Comparison of ENCODE assay signal across 1 cellular context in the genomic region with DNA sequence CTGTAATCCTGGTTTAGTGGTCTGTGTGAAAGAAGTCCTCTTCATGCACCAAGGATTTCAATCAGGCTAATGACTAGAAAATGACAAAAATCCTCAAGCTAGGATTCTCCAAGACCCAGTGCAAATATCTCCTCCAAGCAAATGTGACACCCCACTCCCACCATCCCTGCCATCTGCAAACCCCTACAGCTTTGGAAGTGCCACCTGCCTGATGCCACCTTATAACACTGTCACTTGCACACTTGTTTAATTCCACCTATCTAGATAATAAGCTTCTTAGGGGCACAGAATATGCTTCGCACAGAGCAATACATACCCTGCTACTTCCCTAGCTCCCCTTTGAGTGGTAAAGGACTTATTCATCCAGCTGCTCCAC.
TF ChIP-seq lines count a peak whose summit lies in the region.

No MANE protein-coding gene starts in this region.

TF ChIP-seq in IMR-90, 13 proteins besides CTCF, POLR2A, EP300 and RAD21:
- TF ChIP-seq BHLHE40 (IDR thresholded peaks at IDR 0.05; ENCODE audit: low read depth, low read length) (no peak), MAZ (IDR thresholded peaks at IDR 0.05; ENCODE audit: borderline replicate concordance, low read depth, low read length) (no peak), CEBPB (IDR thresholded peaks at IDR 0.05; ENCODE audit: low read depth, low read length) (no peak), FOS (IDR thresholded peaks at IDR 0.05; ENCODE audit: low read depth, low read length) (no peak), NFE2L2 (IDR thresholded peaks at IDR 0.05; ENCODE audit: low read depth, low read length) (no peak), USF2 (IDR thresholded peaks at IDR 0.05; ENCODE audit: low read depth, low read length) (no peak), MXI1 (IDR thresholded peaks at IDR 0.05; ENCODE audit: borderline replicate concordance, low read depth, low read length) (no peak), MAFK (IDR thresholded peaks at IDR 0.05; ENCODE audit: low read depth, low read length) (no peak), RFX5 (IDR thresholded peaks at IDR 0.05; ENCODE audit: low read depth, low read length) (no peak), RCOR1 (IDR thresholded peaks at IDR 0.05; ENCODE audit: insufficient replicate concordance, low read length) (no peak)
